ENCODE assay signal across 18 cellular contexts in genomic region chr18:3207565-3207964, GRCh38. TPM values are rescaled to one million over a fixed set of nuclear protein-coding genes. Genes with fewer than 3 reads are reported as not detected.
DNase-seq lines count a peak whose midpoint lies in the region; ATAC-seq, FAIRE-seq and TF ChIP-seq lines count a peak whose summit lies in the region.
"Had no signal": no experiment of that assay in that cellular context is flagged by ENCODE, and none has a peak within 500 bp of the region (broad histone marks: within the 10 kb centered on the region; RNA-seq: fewer than 3 reads in every experiment).

No MANE protein-coding gene starts in this region.

- intact Hi-C loops in Calu3 (cut with micrococcal nuclease; ENCODE audit: unreplicated experiment), result no loop called here
- intact Hi-C loops in HepG2 (cut with micrococcal nuclease; ENCODE audit: unreplicated experiment), result no loop called here
- intact Hi-C loops in activated T-helper 1 cell treated with anti-CD3 and anti-CD28 coated beads, Interleukin-12 subunit alpha, Interleukin-12 subunit beta, Interleukin-2, Interleukin-4 antibody, amounts not matched to agents 30 ng/mL and 10 ng/mL and 1 ng/mL, durations not matched to agents 14 hours and 24 hours and 36 hours (cut with micrococcal nuclease), result no loop called here

- 0% methylated on average over 1 of the region's 2 CpGs for WGBS in HepG2 (ENCODE audit: low lambda C conversion rate)
- WGBS in gastroesophageal sphincter (ENCODE audit: low coverage in 1 of 2), 2 donors, result no CpG with 5 or more reads among the region's 2 CpGs

- H3K27ac Mint-ChIP-seq in Calu3 (ENCODE audit: unreplicated experiment), result no peak overlapping the region
- H3K27ac Mint-ChIP-seq in activated T-helper 1 cell treated with anti-CD3 and anti-CD28 coated beads, Interleukin-12 subunit alpha, Interleukin-12 subunit beta, Interleukin-2, Interleukin-4 antibody, amounts not matched to agents 30 ng/mL and 10 ng/mL and 1 ng/mL, durations not matched to agents 14 hours and 24 hours and 36 hours, result no peak overlapping the region
- H3K27ac Mint-ChIP-seq: activated naive CD8-positive, alpha-beta T cell; CD14-positive monocyte; dendritic cell treated with granulocyte-macrophage colony-stimulating factor and Interleukin-4, amounts not matched to agents 40 ng/mL and 50 ng/mL, for 4 days; memory B cell; stimulated activated naive B cell treated with anti-CD40 and anti-IgM and Interleukin-4, amounts not matched to agents 10 μg/mL and 1 μg/mL and 100 μg/mL, for 72 hours had no signal

- no peak for FAIRE-seq in HepG2 (lab: Jason Lieb, UNC)

- peaks cover 42% of the 10 kb centered on the region for H3K4me1 Mint-ChIP-seq in Calu3 (ENCODE audit: low read depth, unreplicated experiment)
- no peaks in the 10 kb centered on the region for H3K4me1 Mint-ChIP-seq in activated T-helper 1 cell treated with anti-CD3 and anti-CD28 coated beads, Interleukin-12 subunit alpha, Interleukin-12 subunit beta, Interleukin-2, Interleukin-4 antibody, amounts not matched to agents 30 ng/mL and 10 ng/mL and 1 ng/mL, durations not matched to agents 14 hours and 24 hours and 36 hours (ENCODE audit: low read depth)
- H3K4me1 Mint-ChIP-seq: CD14-positive monocyte, memory B cell had no signal

- H3K9me3 Mint-ChIP-seq in Calu3 (ENCODE audit: low read depth, unreplicated experiment), result peaks cover 10% of the 10 kb centered on the region
- peaks cover 17% of the 10 kb centered on the region for H3K9me3 Mint-ChIP-seq in activated T-helper 1 cell treated with anti-CD3 and anti-CD28 coated beads, Interleukin-12 subunit alpha, Interleukin-12 subunit beta, Interleukin-2, Interleukin-4 antibody, amounts not matched to agents 30 ng/mL and 10 ng/mL and 1 ng/mL, durations not matched to agents 14 hours and 24 hours and 36 hours

- no peaks in the 10 kb centered on the region for H3K36me3 ChIP-seq in HepG2 (replicated peaks in 1 of 2; ENCODE audit: control insufficient read depth in 1 of 2, insufficient read depth in 2 of 2, low read length in 2 of 2)
- peaks cover 0 to 8% of the 10 kb centered on the region in 2 donors for H3K36me3 ChIP-seq in gastroesophageal sphincter
- H3K36me3 ChIP-seq: ovary had no signal

- no peak overlapping the region for H3K4me3 Mint-ChIP-seq in Calu3 (ENCODE audit: low read depth, unreplicated experiment)
- no peak overlapping the region for H3K4me3 Mint-ChIP-seq in activated T-helper 1 cell treated with anti-CD3 and anti-CD28 coated beads, Interleukin-12 subunit alpha, Interleukin-12 subunit beta, Interleukin-2, Interleukin-4 antibody, amounts not matched to agents 30 ng/mL and 10 ng/mL and 1 ng/mL, durations not matched to agents 14 hours and 24 hours and 36 hours
- H3K4me3 Mint-ChIP-seq: activated naive CD8-positive, alpha-beta T cell; CD14-positive monocyte; dendritic cell treated with granulocyte-macrophage colony-stimulating factor and Interleukin-4, amounts not matched to agents 40 ng/mL and 50 ng/mL, for 4 days; memory B cell; stimulated activated naive B cell treated with anti-CD40 and anti-IgM and Interleukin-4, amounts not matched to agents 10 μg/mL and 1 μg/mL and 100 μg/mL, for 72 hours had no signal

- no peak overlapping the region for H3K9ac ChIP-seq in HepG2 (ENCODE audit: insufficient read depth, low read depth, low read length)

- TF ChIP-seq CTCF in Calu3 (IDR thresholded peaks at IDR 0.05; ENCODE audit: unreplicated experiment), result no peak
- no peak for TF ChIP-seq CTCF in choroid plexus epithelial cell (conservative IDR thresholded peaks at IDR 0.05; ENCODE audit: low read depth, low read length)
- TF ChIP-seq CTCF in HepG2 (CRISPR knock-in tag; IDR thresholded peaks at IDR 0.05), result no peak
- TF ChIP-seq CTCF in gastroesophageal sphincter (IDR thresholded peaks at IDR 0.05), result no peak

- CTCF ChIA-PET in Calu3 (lab: Charles Lee), result interaction anchor here (0.6 kb wide), 1 partner anchor 445 kb away, joined by 5 read pairs; no protein-coding TSS in a partner anchor
- CTCF ChIA-PET in HepG2 (lab: Yijun Ruan, JAX; ENCODE audit: low intra/inter-chr PET ratio, low total read pairs), result no interaction called here

- no peak overlapping the region for H3K27ac ChIP-seq in HepG2 (ENCODE audit: extremely low read length, insufficient read depth, low read length)
- peak overlapping the region in 1 of 4 donors; percentile 12 for H3K27ac ChIP-seq in gastroesophageal sphincter
- H3K27ac ChIP-seq: ovary had no signal

- H3K4me1 ChIP-seq in HepG2 (ENCODE audit: insufficient read depth, low read length) (peaks cover 46% of the 10 kb centered on the region), gastroesophageal sphincter (peaks cover 0 to 36% (median 6%) of the 10 kb centered on the region in 3 donors)

- BruUV-seq in Calu3 (replicated peaks; lab: Mats Ljungman, UMichigan) (no TSS peak), HepG2 (replicated peaks; lab: Mats Ljungman, UMichigan) (no TSS peak)

- H3K4me2 ChIP-seq in HepG2 (ENCODE audit: low read depth, low read length), result peak overlapping the region; percentile 28

- no peaks in the 10 kb centered on the region for H4K20me1 ChIP-seq in HepG2 (ENCODE audit: insufficient read depth, low read length)

- H3K4me3 ChIP-seq in choroid plexus epithelial cell (ENCODE audit: low read depth, low read length) (no peak overlapping the region), HepG2 (replicated peaks in 1 of 3; ENCODE audit: insufficient read depth in 1 of 3, low read depth in 2 of 3, low read length in 3 of 3) (no peak overlapping the region), gastroesophageal sphincter (no peak overlapping the region)
- H3K4me3 ChIP-seq: ovary had no signal

- no peaks in the 10 kb centered on the region for H3K27me3 Mint-ChIP-seq in Calu3 (ENCODE audit: unreplicated experiment)
- no peaks in the 10 kb centered on the region for H3K27me3 Mint-ChIP-seq in activated T-helper 1 cell treated with anti-CD3 and anti-CD28 coated beads, Interleukin-12 subunit alpha, Interleukin-12 subunit beta, Interleukin-2, Interleukin-4 antibody, amounts not matched to agents 30 ng/mL and 10 ng/mL and 1 ng/mL, durations not matched to agents 14 hours and 24 hours and 36 hours (ENCODE audit: insufficient read depth)
- H3K27me3 Mint-ChIP-seq: activated naive CD8-positive, alpha-beta T cell; dendritic cell treated with granulocyte-macrophage colony-stimulating factor and Interleukin-4, amounts not matched to agents 40 ng/mL and 50 ng/mL, for 4 days; memory B cell; stimulated activated naive B cell treated with anti-CD40 and anti-IgM and Interleukin-4, amounts not matched to agents 10 μg/mL and 1 μg/mL and 100 μg/mL, for 72 hours had no signal

- ATAC-seq in HepG2, result peak; percentile 87
- ATAC-seq in gastroesophageal sphincter, result no peak
- no peak for ATAC-seq in GM18868 (IDR thresholded peaks at IDR 0.05; ENCODE audit: unreplicated experiment)
- ATAC-seq: stimulated activated naive B cell treated with anti-CD40 and anti-IgM and Interleukin-4, amounts not matched to agents 10 μg/mL and 1 μg/mL and 100 μg/mL, for 72 hours had no signal

- in situ Hi-C loops in HepG2 (cut with HindIII; ENCODE audit: extremely low pct_ligation_motif_present, low pct_unique_long_range_greater_than_20kb), result no loop called here

- H3K9me3 ChIP-seq in HepG2 (ENCODE audit: low read length), result 0 out of 2 replicates have a peak, but pooled peaks cover 2% of the 10 kb centered on the region
- peaks cover 0 to 16% (median 0%) of the 10 kb centered on the region in 3 donors for H3K9me3 ChIP-seq in gastroesophageal sphincter
- H3K9me3 ChIP-seq: ovary had no signal

- POLR2A ChIA-PET in HepG2 (lab: Yijun Ruan, JAX), result interaction anchor here (0.9 kb wide), 1 partner anchor 11 kb away, joined by 4 read pairs; no protein-coding TSS in a partner anchor

- TF ChIP-seq EP300 in HepG2 (IDR thresholded peaks at IDR 0.05; ENCODE audit: low read depth in 2 of 2, low read length in 2 of 2) (no peak), HepG2 (CRISPR knock-in tag; IDR thresholded peaks at IDR 0.05; ENCODE audit: borderline replicate concordance) (no peak), gastroesophageal sphincter (IDR thresholded peaks at IDR 0.05) (no peak)

- no peak overlapping the region for H2AFZ ChIP-seq in HepG2 (ENCODE audit: low read length)

- peaks cover 5% of the 10 kb centered on the region for H3K36me3 Mint-ChIP-seq in Calu3 (ENCODE audit: insufficient read depth, unreplicated experiment)
- no peaks in the 10 kb centered on the region for H3K36me3 Mint-ChIP-seq in activated T-helper 1 cell treated with anti-CD3 and anti-CD28 coated beads, Interleukin-12 subunit alpha, Interleukin-12 subunit beta, Interleukin-2, Interleukin-4 antibody, amounts not matched to agents 30 ng/mL and 10 ng/mL and 1 ng/mL, durations not matched to agents 14 hours and 24 hours and 36 hours (ENCODE audit: low read depth)
- H3K36me3 Mint-ChIP-seq: CD14-positive monocyte had no signal

- peak; percentile 49 for DNase-seq in Calu3
- DNase-seq in HT-29 (ENCODE audit: low spot score), result peak; percentile 55
- DNase-seq in choroid plexus epithelial cell (ENCODE audit: low read depth), result peak; percentile 4
- peak; percentile 37 for DNase-seq in HepG2 (ENCODE audit: low spot score)
- DNase-seq in SK-N-DZ (ENCODE audit: low spot score), result no peak
- no peak for DNase-seq in activated T-helper 1 cell treated with anti-CD3 and anti-CD28 coated beads, Interleukin-12 subunit alpha, Interleukin-12 subunit beta, Interleukin-2, Interleukin-4 antibody, amounts not matched to agents 30 ng/mL and 10 ng/mL and 1 ng/mL, durations not matched to agents 14 hours and 24 hours and 36 hours (ENCODE audit: low spot score)
- DNase-seq: activated CD4-positive, alpha-beta T cell treated with anti-CD3 and anti-CD28 coated beads, Interleukin-2, amount 50 U/mL, for 1 hour; NCI-H1105 treated with DMSO at 0.1 percent for 48 hours; NCI-H774; ovary; stimulated activated CD4-positive, alpha-beta T cell treated with anti-CD3 and anti-CD28 coated beads, Interleukin-1b, Interleukin-23, amount 100 ng/mL, for 48 hours; stimulated activated naive B cell treated with anti-CD40 and anti-IgM and Interleukin-4, amounts not matched to agents 10 μg/mL and 1 μg/mL and 100 μg/mL, for 72 hours had no signal

- H3K27me3 ChIP-seq in HepG2 (ENCODE audit: control insufficient read depth in 1 of 2, insufficient read depth in 2 of 2, low read length in 2 of 2) (no peaks in the 10 kb centered on the region), gastroesophageal sphincter (no peaks in the 10 kb centered on the region)
- H3K27me3 ChIP-seq: ovary had no signal

- TF ChIP-seq POLR2A in HepG2 (IDR thresholded peaks at IDR 0.05; ENCODE audit: insufficient read depth in 1 of 2, low read depth in 2 of 2, low read length in 2 of 2) (no peak), gastroesophageal sphincter (IDR thresholded peaks at IDR 0.05) (no peak)

- TF ChIP-seq RAD21 in HepG2 (CRISPR knock-in tag; IDR thresholded peaks at IDR 0.05), result no peak

- H3K79me2 ChIP-seq in HepG2 (ENCODE audit: insufficient read depth, low read length), result no peaks in the 10 kb centered on the region

RNA-seq across cellular contexts. Expression of gene MYOM1, which starts 12.2 kb away (rescaled TPM):
- total RNA-seq in Calu3 (2022) (16.5 and 20.4 TPM in 2 replicates), HepG2 (2016; rRNA removed; fragmentation: Illumina TruSeq; extraction: Trizol) (0.46 and 1.0 TPM in 2 replicates), gastroesophageal sphincter (10 to 100 TPM; 14.8 to 37.6 (median 24.6) TPM)
- 0.10 and 0.13 TPM in 2 replicates for total RNA-seq in HT-29 (2014; rRNA removed; shearing (Covaris generic))
- 0.35 and 1.3 TPM in 2 replicates for total RNA-seq in HepG2 (2016; cell fraction: cytosol; rRNA removed; fragmentation: Illumina TruSeq; extraction: Trizol; ENCODE audit: low read depth)
- total RNA-seq in HepG2 (2016; cell fraction: insoluble cytoplasmic fraction; rRNA removed; fragmentation: Illumina TruSeq; extraction: Trizol), result 0.97 and 0.98 TPM in 2 replicates
- 0.49 and 0.76 TPM in 2 replicates for total RNA-seq in HepG2 (2016; cell fraction: membrane; rRNA removed; fragmentation: Illumina TruSeq; extraction: Trizol)
- total RNA-seq in HepG2 (2016; cell fraction: nucleus; rRNA removed; fragmentation: Illumina TruSeq; extraction: Trizol), result 0.47 and 1.3 TPM in 2 replicates
- polyA plus RNA-seq in HepG2 (2011; rRNA removed), result 0.98 and 1.6 TPM in 2 replicates
- polyA plus RNA-seq in HepG2 (2011; cell fraction: cytosol; rRNA removed), result 1.0 and 1.4 TPM in 2 replicates
- polyA plus RNA-seq in HepG2 (2011; cell fraction: nucleus; rRNA removed), result 3.6 and 4.1 TPM in 2 replicates
- 2.6 and 3.3 TPM in 2 replicates for polyA plus RNA-seq in HepG2 (2012)
- polyA plus RNA-seq in HepG2 (2016; cell fraction: cytosol; fragmentation: Illumina TruSeq; extraction: Trizol; ENCODE audit: low read depth), result 0.16 and 0.17 TPM in 2 replicates
- 0.60 and 0.63 TPM in 2 replicates for polyA plus RNA-seq in HepG2 (2016; cell fraction: insoluble cytoplasmic fraction; fragmentation: Illumina TruSeq; extraction: Trizol; ENCODE audit: low read depth)
- 0.25 and 0.37 TPM in 2 replicates for polyA plus RNA-seq in HepG2 (2016; cell fraction: membrane; fragmentation: Illumina TruSeq; extraction: Trizol; ENCODE audit: low read depth)
- 1.1 and 1.2 TPM in 2 replicates for polyA plus RNA-seq in HepG2 (2016; cell fraction: nucleus; fragmentation: Illumina TruSeq; extraction: Trizol; ENCODE audit: insufficient read depth, low read depth)
- 0.75 and 0.82 TPM in 2 replicates for polyA minus RNA-seq in HepG2 (2011; rRNA and poly(A)+ RNA removed; ENCODE audit: low replicate concordance)
- polyA minus RNA-seq in HepG2 (2011; cell fraction: cytosol; rRNA and poly(A)+ RNA removed), result 0.89 and 0.97 TPM in 2 replicates
- 2.8 and 4.2 TPM in 2 replicates for polyA minus RNA-seq in HepG2 (2011; cell fraction: nucleus; rRNA and poly(A)+ RNA removed)
- 0.05 TPM in 2 replicates for polyA plus RNA-seq in SK-N-DZ (2014; cell fraction: cytosol; rRNA removed)
- 0.12 and 0.25 TPM in 2 replicates for polyA plus RNA-seq in SK-N-DZ (2014; cell fraction: nucleus; rRNA removed)
- 0.22 and 1.4 TPM in 2 replicates for total RNA-seq in activated T-helper 1 cell treated with anti-CD3 and anti-CD28 coated beads, Interleukin-12 subunit alpha, Interleukin-12 subunit beta, Interleukin-2, Interleukin-4 antibody, amounts not matched to agents 30 ng/mL and 10 ng/mL and 1 ng/mL, durations not matched to agents 14 hours and 24 hours and 36 hours

RNA-seq across cellular contexts. Expression of gene MYL12A, which starts 40.0 kb away (rescaled TPM):
- total RNA-seq in Calu3 (2022) (428 and 464 TPM in 2 replicates), HepG2 (2016; rRNA removed; fragmentation: Illumina TruSeq; extraction: Trizol) (277 and 357 TPM in 2 replicates), gastroesophageal sphincter (100 to 1,000 TPM; 193 to 582 (median 307) TPM)
- total RNA-seq in HT-29 (2014; rRNA removed; shearing (Covaris generic)), result 559 and 564 TPM in 2 replicates
- 95.1 and 97.4 TPM in 2 replicates for total RNA-seq in HepG2 (2016; cell fraction: cytosol; rRNA removed; fragmentation: Illumina TruSeq; extraction: Trizol; ENCODE audit: low read depth)
- total RNA-seq in HepG2 (2016; cell fraction: insoluble cytoplasmic fraction; rRNA removed; fragmentation: Illumina TruSeq; extraction: Trizol), result 277 and 377 TPM in 2 replicates
- 78.5 and 96.6 TPM in 2 replicates for total RNA-seq in HepG2 (2016; cell fraction: membrane; rRNA removed; fragmentation: Illumina TruSeq; extraction: Trizol)
- 143 and 145 TPM in 2 replicates for total RNA-seq in HepG2 (2016; cell fraction: nucleus; rRNA removed; fragmentation: Illumina TruSeq; extraction: Trizol)
- polyA plus RNA-seq in HepG2 (2011; rRNA removed), result 243 and 261 TPM in 2 replicates
- 156 and 261 TPM in 2 replicates for polyA plus RNA-seq in HepG2 (2011; cell fraction: cytosol; rRNA removed)
- polyA plus RNA-seq in HepG2 (2011; cell fraction: nucleus; rRNA removed), result 65.4 and 82.9 TPM in 2 replicates
- 263 and 319 TPM in 2 replicates for polyA plus RNA-seq in HepG2 (2012)
- 53.2 and 57.8 TPM in 2 replicates for polyA plus RNA-seq in HepG2 (2016; cell fraction: cytosol; fragmentation: Illumina TruSeq; extraction: Trizol; ENCODE audit: low read depth)
- polyA plus RNA-seq in HepG2 (2016; cell fraction: insoluble cytoplasmic fraction; fragmentation: Illumina TruSeq; extraction: Trizol; ENCODE audit: low read depth), result 305 and 333 TPM in 2 replicates
- 53.7 and 63.8 TPM in 2 replicates for polyA plus RNA-seq in HepG2 (2016; cell fraction: membrane; fragmentation: Illumina TruSeq; extraction: Trizol; ENCODE audit: low read depth)
- 156 and 160 TPM in 2 replicates for polyA plus RNA-seq in HepG2 (2016; cell fraction: nucleus; fragmentation: Illumina TruSeq; extraction: Trizol; ENCODE audit: insufficient read depth, low read depth)
- 91.9 and 99.7 TPM in 2 replicates for polyA minus RNA-seq in HepG2 (2011; rRNA and poly(A)+ RNA removed; ENCODE audit: low replicate concordance)
- 172 and 198 TPM in 2 replicates for polyA minus RNA-seq in HepG2 (2011; cell fraction: cytosol; rRNA and poly(A)+ RNA removed)
- polyA minus RNA-seq in HepG2 (2011; cell fraction: nucleus; rRNA and poly(A)+ RNA removed), result 130 and 202 TPM in 2 replicates
- 113 and 122 TPM in 2 replicates for polyA plus RNA-seq in SK-N-DZ (2014; cell fraction: cytosol; rRNA removed)
- polyA plus RNA-seq in SK-N-DZ (2014; cell fraction: nucleus; rRNA removed), result 67.1 and 86.3 TPM in 2 replicates
- 330 and 334 TPM in 2 replicates for total RNA-seq in activated T-helper 1 cell treated with anti-CD3 and anti-CD28 coated beads, Interleukin-12 subunit alpha, Interleukin-12 subunit beta, Interleukin-2, Interleukin-4 antibody, amounts not matched to agents 30 ng/mL and 10 ng/mL and 1 ng/mL, durations not matched to agents 14 hours and 24 hours and 36 hours

RNA-seq across cellular contexts. Expression of gene MYL12B, which starts 54.4 kb away (rescaled TPM):
- total RNA-seq in Calu3 (2022) (523 and 564 TPM in 2 replicates), HepG2 (2016; rRNA removed; fragmentation: Illumina TruSeq; extraction: Trizol) (340 and 475 TPM in 2 replicates), gastroesophageal sphincter (100 to 1,000 TPM; 148 to 354 (median 233) TPM)
- 483 and 484 TPM in 2 replicates for total RNA-seq in HT-29 (2014; rRNA removed; shearing (Covaris generic))
- 118 and 121 TPM in 2 replicates for total RNA-seq in HepG2 (2016; cell fraction: cytosol; rRNA removed; fragmentation: Illumina TruSeq; extraction: Trizol; ENCODE audit: low read depth)
- 344 and 488 TPM in 2 replicates for total RNA-seq in HepG2 (2016; cell fraction: insoluble cytoplasmic fraction; rRNA removed; fragmentation: Illumina TruSeq; extraction: Trizol)
- 130 and 135 TPM in 2 replicates for total RNA-seq in HepG2 (2016; cell fraction: membrane; rRNA removed; fragmentation: Illumina TruSeq; extraction: Trizol)
- 113 and 117 TPM in 2 replicates for total RNA-seq in HepG2 (2016; cell fraction: nucleus; rRNA removed; fragmentation: Illumina TruSeq; extraction: Trizol)
- 238 and 265 TPM in 2 replicates for polyA plus RNA-seq in HepG2 (2011; rRNA removed)
- polyA plus RNA-seq in HepG2 (2011; cell fraction: cytosol; rRNA removed), result 202 and 250 TPM in 2 replicates
- polyA plus RNA-seq in HepG2 (2011; cell fraction: nucleus; rRNA removed), result 45.6 and 55.4 TPM in 2 replicates
- polyA plus RNA-seq in HepG2 (2012), result 212 and 213 TPM in 2 replicates
- polyA plus RNA-seq in HepG2 (2016; cell fraction: cytosol; fragmentation: Illumina TruSeq; extraction: Trizol; ENCODE audit: low read depth), result 96.0 and 108 TPM in 2 replicates
- polyA plus RNA-seq in HepG2 (2016; cell fraction: insoluble cytoplasmic fraction; fragmentation: Illumina TruSeq; extraction: Trizol; ENCODE audit: low read depth), result 470 and 496 TPM in 2 replicates
- 102 and 106 TPM in 2 replicates for polyA plus RNA-seq in HepG2 (2016; cell fraction: membrane; fragmentation: Illumina TruSeq; extraction: Trizol; ENCODE audit: low read depth)
- 168 and 175 TPM in 2 replicates for polyA plus RNA-seq in HepG2 (2016; cell fraction: nucleus; fragmentation: Illumina TruSeq; extraction: Trizol; ENCODE audit: insufficient read depth, low read depth)
- polyA minus RNA-seq in HepG2 (2011; rRNA and poly(A)+ RNA removed; ENCODE audit: low replicate concordance), result 114 and 173 TPM in 2 replicates
- polyA minus RNA-seq in HepG2 (2011; cell fraction: cytosol; rRNA and poly(A)+ RNA removed), result 94.2 and 95.6 TPM in 2 replicates
- 30.6 and 55.3 TPM in 2 replicates for polyA minus RNA-seq in HepG2 (2011; cell fraction: nucleus; rRNA and poly(A)+ RNA removed)
- 192 and 227 TPM in 2 replicates for polyA plus RNA-seq in SK-N-DZ (2014; cell fraction: cytosol; rRNA removed)
- polyA plus RNA-seq in SK-N-DZ (2014; cell fraction: nucleus; rRNA removed), result 87.8 and 109 TPM in 2 replicates
- total RNA-seq in activated T-helper 1 cell treated with anti-CD3 and anti-CD28 coated beads, Interleukin-12 subunit alpha, Interleukin-12 subunit beta, Interleukin-2, Interleukin-4 antibody, amounts not matched to agents 30 ng/mL and 10 ng/mL and 1 ng/mL, durations not matched to agents 14 hours and 24 hours and 36 hours, result 234 and 235 TPM in 2 replicates

Comparison
In these comparisons a context has a peak if more than half of its experiments do, and no peak if none do; other contexts are left out.
1. DNase-seq: peak in Calu3 (single experiment), HT-29 (single experiment), choroid plexus epithelial cell (single experiment) and HepG2 (single experiment); none in SK-N-DZ (single experiment) and activated T-helper 1 cell treated with anti-CD3 and anti-CD28 coated beads, Interleukin-12 subunit alpha, Interleukin-12 subunit beta, Interleukin-2, Interleukin-4 antibody, amounts not matched to agents 30 ng/mL and 10 ng/mL and 1 ng/mL, durations not matched to agents 14 hours and 24 hours and 36 hours (single experiment).